ENCODE assay signal across 8 cellular contexts in the genomic region with DNA sequence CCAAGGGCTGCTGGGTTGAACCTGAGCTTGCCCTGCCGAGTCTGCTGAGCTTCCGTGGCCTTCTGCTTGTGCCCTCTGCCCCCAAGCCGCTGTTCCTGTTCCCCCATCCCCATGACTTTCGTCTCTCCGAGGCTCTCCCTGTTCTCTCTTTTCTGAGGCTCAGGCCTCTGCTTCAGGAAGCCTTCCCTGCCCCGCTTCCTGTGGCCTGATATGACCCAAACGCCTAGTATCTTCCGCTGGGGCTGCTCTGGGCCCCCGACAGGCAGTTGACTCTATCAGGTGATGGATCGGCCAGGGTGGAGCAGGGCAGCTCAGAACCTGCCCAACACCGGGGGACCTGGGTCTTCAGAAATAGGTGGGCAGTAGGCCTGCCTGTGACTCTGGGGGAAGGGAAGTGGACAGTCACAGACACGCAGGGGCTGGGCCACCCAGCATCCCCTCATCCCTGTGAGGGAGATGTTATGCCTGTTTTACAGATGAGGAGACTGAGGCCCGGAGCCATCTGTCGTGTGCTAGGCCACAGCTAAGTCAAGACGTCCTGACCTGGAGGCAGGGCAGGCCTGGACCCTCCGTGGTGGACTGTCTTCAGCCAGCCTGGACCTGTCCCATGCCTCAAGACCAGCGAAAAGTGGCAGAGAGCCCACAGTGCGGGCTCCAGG. TPM values are rescaled to one million over a fixed set of nuclear protein-coding genes. Genes with fewer than 3 reads are reported as not detected.
DNase-seq lines count a peak whose midpoint lies in the region; ATAC-seq, FAIRE-seq and TF ChIP-seq lines count a peak whose summit lies in the region.

No MANE protein-coding gene starts in this region.

- TF ChIP-seq EP300 in H1 (IDR thresholded peaks at IDR 0.05; ENCODE audit: borderline replicate concordance in 1 of 2, low read depth in 2 of 2, low read length in 2 of 2) (no peak), ovary (IDR thresholded peaks at IDR 0.05) (no peak)

- peaks cover 4% of the 10 kb centered on the region for H3K23me2 ChIP-seq in H1 (ENCODE audit: low read depth, low read length)

- peak overlapping the region; percentile 81; the same call in 1 of the 2 replicates for H2BK5ac ChIP-seq in H1 (ENCODE audit: low read depth, low read length)

- WGBS in H1 (ENCODE audit: extremely low coverage in 1 of 2, insufficient coverage in 1 of 2, insufficient read length in 1 of 2, insufficient replicate concordance in 2 of 2, low coverage in 1 of 2, low lambda C conversion rate in 2 of 2, missing lambda C conversion rate in 1 of 2), 2 experiments = 91% methylated on average over 18 of the region's 18 CpGs; no CpG with 5 or more reads in 1 of the 2 experiments
- WGBS in ovary, 3 donors = 21 to 35% (median 24%) methylated on average over 16 to 18 of the region's 18 CpGs

- H4K20me1 ChIP-seq in DND-41 (ENCODE audit: insufficient read depth, low read length) (no peaks in the 10 kb centered on the region), H1 (replicated peaks in 1 of 2; ENCODE audit: control insufficient read depth in 1 of 2, insufficient read depth in 2 of 2, low read length in 2 of 2) (peaks cover 4 to 6% of the 10 kb centered on the region in 2 experiments)

- no peak overlapping the region for H4K91ac ChIP-seq in H1 (replicated peaks; ENCODE audit: insufficient read length, low read length)

- H4K5ac ChIP-seq in H1 (ENCODE audit: insufficient read length, low read depth, low read length) = no peak overlapping the region

- H3K79me2 ChIP-seq in DND-41 (ENCODE audit: insufficient read depth, low read length) (peaks cover 26% of the 10 kb centered on the region), H1 (ENCODE audit: control insufficient read depth in 1 of 2, insufficient read depth in 2 of 2, low read length in 2 of 2) (0 out of 4 replicates have a peak, but pooled peaks cover 0 to 4% of the 10 kb centered on the region in 2 experiments)

- H3K4me1 ChIP-seq in DND-41 (ENCODE audit: insufficient read depth, low read length) = peaks cover 38% of the 10 kb centered on the region
- H3K4me1 ChIP-seq in RWPE2 (ENCODE audit: insufficient read depth, poor library complexity, severe bottlenecking) = peaks cover 21% of the 10 kb centered on the region
- peaks cover 0 to 11% (median 5%) of the 10 kb centered on the region in 4 experiments; a peak in 5 of 7 replicates for H3K4me1 ChIP-seq in H1 (replicated peaks in 1 of 4; ENCODE audit: control insufficient read depth in 3 of 4, insufficient read depth in 4 of 4, low read length in 3 of 4)
- H3K4me1 ChIP-seq in ovary (ENCODE audit: insufficient read depth) = peaks cover 9% of the 10 kb centered on the region

- H3K27me3 ChIP-seq in DND-41 (ENCODE audit: insufficient read depth, low read length, poor library complexity) = no peaks in the 10 kb centered on the region
- H3K27me3 ChIP-seq in RWPE2 (ENCODE audit: insufficient read depth, poor library complexity, severe bottlenecking) = no peaks in the 10 kb centered on the region
- H3K27me3 ChIP-seq in H1 (replicated peaks in 1 of 4; ENCODE audit: control insufficient read depth in 3 of 4, extremely low read depth in 1 of 4, insufficient read depth in 3 of 4, low read length in 3 of 4) = no peaks in the 10 kb centered on the region
- no peaks in the 10 kb centered on the region for H3K27me3 ChIP-seq in ovary

- no peak overlapping the region for H3K14ac ChIP-seq in H1 (ENCODE audit: insufficient read length)

- no peak overlapping the region for H2BK12ac ChIP-seq in H1 (ENCODE audit: low read depth, low read length)

- no peaks in the 10 kb centered on the region for H3K9me3 ChIP-seq in DND-41 (ENCODE audit: insufficient read depth, low read length, severe bottlenecking)
- H3K9me3 ChIP-seq in RWPE2 (ENCODE audit: severe bottlenecking) = no peaks in the 10 kb centered on the region
- no peaks in the 10 kb centered on the region for H3K9me3 ChIP-seq in H1 (ENCODE audit: insufficient read depth in 2 of 2, low read depth in 1 of 2, low read length in 1 of 2)
- H3K9me3 ChIP-seq in ovary = no peaks in the 10 kb centered on the region

- H2AK5ac ChIP-seq in H1 (ENCODE audit: low read depth, low read length) = no peak overlapping the region

- H3K36me3 ChIP-seq in DND-41 (ENCODE audit: insufficient read depth, low read length) (peaks cover 18% of the 10 kb centered on the region; the same call in 1 of the 2 replicates), RWPE2 (ENCODE audit: low read depth) (peaks cover 31% of the 10 kb centered on the region), H1 (ENCODE audit: control insufficient read depth in 2 of 4, insufficient read depth in 4 of 4, low read length in 3 of 4) (peaks cover 9 to 33% (median 15%) of the 10 kb centered on the region in 4 experiments), ovary (no peaks in the 10 kb centered on the region)

- FAIRE-seq in H1 (lab: Jason Lieb, UNC) = no peak

- no peak for ATAC-seq in DND-41 (ENCODE audit: insufficient read depth, low read depth)
- no peak for ATAC-seq in RWPE2 (ENCODE audit: low read depth)
- no peak for ATAC-seq in GM18873 (IDR thresholded peaks at IDR 0.05; ENCODE audit: low FRiP score, unreplicated experiment)

- no peak overlapping the region for H3K56ac ChIP-seq in H1 (replicated peaks; ENCODE audit: insufficient read length, low read depth, low read length)

- peak overlapping the region; percentile 99 for H3K4me2 ChIP-seq in DND-41 (ENCODE audit: insufficient read depth, low read length)
- H3K4me2 ChIP-seq in H1 (ENCODE audit: insufficient read depth in 1 of 2, low read depth in 2 of 2, low read length in 2 of 2) = peak overlapping the region; percentile 80 to 86

- H2BK15ac ChIP-seq in H1 (ENCODE audit: low read length) = no peak overlapping the region

- H3K79me1 ChIP-seq in H1 (ENCODE audit: low read depth, low read length) = no peaks in the 10 kb centered on the region; the same call in 1 of the 2 replicates

- no peak for TF ChIP-seq RAD21 in H1 (IDR thresholded peaks at IDR 0.05 in 1 of 2, conservative IDR thresholded peaks at IDR 0.05 in 1 of 2; ENCODE audit: low read depth in 2 of 2, low read length in 2 of 2)

- no peak; a peak in 2 of 3 replicates for TF ChIP-seq POLR2A in H1 (IDR thresholded peaks at IDR 0.05; ENCODE audit: control extremely low read depth in 1 of 2, low read depth in 2 of 2, low read length in 2 of 2)
- TF ChIP-seq POLR2A in ovary (IDR thresholded peaks at IDR 0.05) = no peak

- intact Hi-C loops in ovary (cut with DNase I) = loop anchor here in 2 of 4 donors (10.0 kb wide), 1 partner anchor 63 kb away; the partner anchor contains the start of gene FERMT3 (in 2 of the 2)

- no peak overlapping the region for H2BK120ac ChIP-seq in H1 (replicated peaks; ENCODE audit: low read depth, low read length)

- DNase-seq in DND-41 (no peak), RWPE2 (ENCODE audit: low spot score) (no peak), H1 (ENCODE audit: low read depth in 1 of 2, low spot score in 2 of 2) (no peak), ovary (no peak), DMS153 (lab: John Stamatoyannopoulos, UW) (no peak), NCI-H446 treated with DMSO at 0.1 percent for 48 hours (lab: John Stamatoyannopoulos, UW) (no peak), NCI-H187 treated with DMSO at 0.1 percent for 48 hours (lab: John Stamatoyannopoulos, UW) (no peak)

- H2AFZ ChIP-seq in DND-41 (ENCODE audit: low read depth, low read length) (no peak overlapping the region), H1 (ENCODE audit: low read length) (no peak overlapping the region)

- no peak overlapping the region for H3K18ac ChIP-seq in H1 (ENCODE audit: extremely low read depth, low read length)

- H3K23ac ChIP-seq in H1 (ENCODE audit: insufficient read length) = no peak overlapping the region

- H2BK20ac ChIP-seq in H1 (ENCODE audit: low read length) = no peak overlapping the region

- TF ChIP-seq CTCF in DND-41 (IDR thresholded peaks at IDR 0.05; ENCODE audit: borderline replicate concordance, extremely low read depth, low read length, poor library complexity, severe bottlenecking) (no peak), RWPE2 (IDR thresholded peaks at IDR 0.05; ENCODE audit: poor library complexity, severe bottlenecking) (no peak), H1 (IDR thresholded peaks at IDR 0.05; ENCODE audit: control extremely low read depth in 1 of 3, insufficient read depth in 1 of 3, low read depth in 1 of 3, low read length in 3 of 3) (no peak), ovary (IDR thresholded peaks at IDR 0.05) (no peak)

- POLR2A ChIA-PET in H1 (lab: Charles Lee; ENCODE audit: partially characterized antibody) = interaction anchor here (0.8 to 11.9 kb wide), 16 partner anchors 9 to 87 kb away, joined by 3 to 352 read pairs (median 8); partner anchors contain the start of genes BAD, ESRRA, FERMT3 and FKBP2

- H3K27ac ChIP-seq in DND-41 (ENCODE audit: low read length) (peak overlapping the region; percentile 90), RWPE2 (ENCODE audit: poor library complexity, severe bottlenecking) (peak overlapping the region; percentile 92), H1 (ENCODE audit: low read depth, low read length) (0 out of 2 replicates have a peak overlapping the region, but pooled peaks have one; percentile 13), ovary (peak overlapping the region; percentile 13 to 90)

- peak overlapping the region; percentile 60 for H3K4ac ChIP-seq in H1 (replicated peaks; ENCODE audit: insufficient read length, low read depth, low read length)

- CTCF ChIA-PET in H1 (lab: Charles Lee; ENCODE audit: partially characterized antibody) = interaction anchor here (0.5 to 13.7 kb wide), 14 partner anchors 12 to 1880 kb away, joined by 3 to 168 read pairs (median 4); partner anchors contain the start of genes BAD, CATSPERZ, ESRRA and NUDT22

- H3K9ac ChIP-seq in DND-41 (ENCODE audit: low read depth, low read length) = peak overlapping the region; percentile 95
- peak overlapping the region in 2 of 4 experiments; percentile 72 to 74; a peak in 1 of 7 replicates for H3K9ac ChIP-seq in H1 (replicated peaks in 1 of 4; ENCODE audit: extremely low read depth in 1 of 4, low read depth in 3 of 4, low read length in 3 of 4)

- H3K4me3 ChIP-seq in DND-41 (ENCODE audit: low read depth in 1 of 2, low read length in 2 of 2) (peak overlapping the region in 1 of 2 experiments; percentile 79; a peak in 3 of 4 replicates), RWPE2 (ENCODE audit: severe bottlenecking) (no peak overlapping the region), H1 (ENCODE audit: extremely low read depth in 1 of 4, insufficient read depth in 2 of 4, low read depth in 3 of 4, low read length in 4 of 4) (peak overlapping the region in 3 of 4 experiments; percentile 78 to 82 (median 81); a peak in 4 of 8 replicates), ovary (no peak overlapping the region)

- no peak overlapping the region for H4K8ac ChIP-seq in H1 (ENCODE audit: extremely low read depth, insufficient read depth, low read length)

RNA-seq across cellular contexts. Expression of gene BAD, which starts 16.3 kb away (rescaled TPM):
- total RNA-seq in H1 (2021; fragmentation: NEBNext Ultra II Directional; extraction: Animal tissue kit (Norgen Biotek cat#: 25700)) = 23.1 and 25.3 TPM in 2 replicates
- polyA plus RNA-seq in H1 (2011; rRNA removed) (33.7 and 38.4 TPM in 2 replicates), ovary (10 to 100 TPM in 1 of 2 donors, 1 to 10 TPM in 1; 3.4 to 81.9 TPM)
- 33.2 TPM for polyA plus RNA-seq in H1 (2011; cell fraction: cytosol; rRNA removed)
- polyA plus RNA-seq in H1 (2011; cell fraction: nucleus; rRNA removed) = 23.2 TPM
- polyA plus RNA-seq in H1 (2012, experiment 1 of 2) = 16.5 to 26.6 TPM (median 24.0 TPM) in 4 replicates
- 37.8 TPM for polyA plus RNA-seq in H1 (2012, experiment 2 of 2)
- 17.6 TPM for polyA plus RNA-seq in H1 (2013, experiment 1 of 2)
- polyA plus RNA-seq in H1 (2013, experiment 2 of 2) = 18.1 TPM
- 3.2 and 4.2 TPM in 2 replicates for polyA minus RNA-seq in H1 (2011; rRNA and poly(A)+ RNA removed)
- polyA minus RNA-seq in H1 (2011; cell fraction: cytosol; rRNA and poly(A)+ RNA removed) = 7.0 TPM
- 14.7 TPM for polyA minus RNA-seq in H1 (2011; cell fraction: nucleus; rRNA and poly(A)+ RNA removed)
- 100 to 1,000 TPM in 1 of 7 donors, 10 to 100 TPM in 6; 54.8 to 125 (median 63.6) TPM for total RNA-seq in ovary

RNA-seq across cellular contexts. Expression of gene PLCB3, which starts 16.8 kb away (rescaled TPM):
- total RNA-seq in H1 (2021; fragmentation: NEBNext Ultra II Directional; extraction: Animal tissue kit (Norgen Biotek cat#: 25700)) = 104 TPM in 2 replicates
- 47.2 and 70.6 TPM in 2 replicates for polyA plus RNA-seq in H1 (2011; rRNA removed)
- polyA plus RNA-seq in H1 (2011; cell fraction: cytosol; rRNA removed) = 48.7 TPM
- polyA plus RNA-seq in H1 (2011; cell fraction: nucleus; rRNA removed) = 134 TPM
- 50.8 to 85.0 TPM (median 76.3 TPM) in 4 replicates for polyA plus RNA-seq in H1 (2012, experiment 1 of 2)
- 54.3 TPM for polyA plus RNA-seq in H1 (2012, experiment 2 of 2)
- polyA plus RNA-seq in H1 (2013, experiment 1 of 2) = 54.2 TPM
- polyA plus RNA-seq in H1 (2013, experiment 2 of 2) = 53.1 TPM
- polyA minus RNA-seq in H1 (2011; rRNA and poly(A)+ RNA removed) = 51.4 and 51.5 TPM in 2 replicates
- polyA minus RNA-seq in H1 (2011; cell fraction: cytosol; rRNA and poly(A)+ RNA removed) = 50.2 TPM
- polyA minus RNA-seq in H1 (2011; cell fraction: nucleus; rRNA and poly(A)+ RNA removed) = 42.7 TPM
- 10 to 100 TPM; 13.5 to 44.8 (median 29.9) TPM for total RNA-seq in ovary
- polyA plus RNA-seq in ovary = 10 to 100 TPM in 1 of 2 donors, 1 to 10 TPM in 1; 5.3 to 16.9 TPM

RNA-seq across cellular contexts. Expression of gene GPR137, which starts 17.5 kb away (rescaled TPM):
- 36.8 and 37.8 TPM in 2 replicates for total RNA-seq in H1 (2021; fragmentation: NEBNext Ultra II Directional; extraction: Animal tissue kit (Norgen Biotek cat#: 25700))
- polyA plus RNA-seq in H1 (2011; rRNA removed) (36.2 and 55.5 TPM in 2 replicates), ovary (10 to 100 TPM in 1 of 2 donors, 1 to 10 TPM in 1; 3.1 to 23.2 TPM)
- polyA plus RNA-seq in H1 (2011; cell fraction: cytosol; rRNA removed) = 22.1 TPM
- polyA plus RNA-seq in H1 (2011; cell fraction: nucleus; rRNA removed) = 90.5 TPM
- 27.0 to 46.7 TPM (median 43.8 TPM) in 4 replicates for polyA plus RNA-seq in H1 (2012, experiment 1 of 2)
- polyA plus RNA-seq in H1 (2012, experiment 2 of 2) = 71.1 TPM
- 27.4 TPM for polyA plus RNA-seq in H1 (2013, experiment 1 of 2)
- 25.2 TPM for polyA plus RNA-seq in H1 (2013, experiment 2 of 2)
- 10.1 and 18.5 TPM in 2 replicates for polyA minus RNA-seq in H1 (2011; rRNA and poly(A)+ RNA removed)
- polyA minus RNA-seq in H1 (2011; cell fraction: cytosol; rRNA and poly(A)+ RNA removed) = 15.6 TPM
- 10.0 TPM for polyA minus RNA-seq in H1 (2011; cell fraction: nucleus; rRNA and poly(A)+ RNA removed)
- 10 to 100 TPM in 6 of 7 donors, 1 to 10 TPM in 1; 9.1 to 30.9 (median 23.8) TPM for total RNA-seq in ovary

RNA-seq across cellular contexts. Expression of gene PPP1R14B, which starts 21.4 kb away (rescaled TPM):
- total RNA-seq in H1 (2021; fragmentation: NEBNext Ultra II Directional; extraction: Animal tissue kit (Norgen Biotek cat#: 25700)) = 418 and 419 TPM in 2 replicates
- 265 and 351 TPM in 2 replicates for polyA plus RNA-seq in H1 (2011; rRNA removed)
- polyA plus RNA-seq in H1 (2011; cell fraction: cytosol; rRNA removed) = 355 TPM
- polyA plus RNA-seq in H1 (2011; cell fraction: nucleus; rRNA removed) = 372 TPM
- polyA plus RNA-seq in H1 (2012, experiment 1 of 2) = 364 to 529 TPM (median 400 TPM) in 4 replicates
- 509 TPM for polyA plus RNA-seq in H1 (2012, experiment 2 of 2)
- polyA plus RNA-seq in H1 (2013, experiment 1 of 2) = 524 TPM
- 516 TPM for polyA plus RNA-seq in H1 (2013, experiment 2 of 2)
- 47.0 and 71.7 TPM in 2 replicates for polyA minus RNA-seq in H1 (2011; rRNA and poly(A)+ RNA removed)
- polyA minus RNA-seq in H1 (2011; cell fraction: cytosol; rRNA and poly(A)+ RNA removed) = 102 TPM
- 71.7 TPM for polyA minus RNA-seq in H1 (2011; cell fraction: nucleus; rRNA and poly(A)+ RNA removed)
- total RNA-seq in ovary = 10 to 100 TPM; 27.8 to 71.3 (median 60.3) TPM
- 10 to 100 TPM; 15.1 to 36.0 TPM for polyA plus RNA-seq in ovary

RNA-seq across cellular contexts. Expression of gene KCNK4, which starts 22.9 kb away (rescaled TPM):
- total RNA-seq in H1 (2021; fragmentation: NEBNext Ultra II Directional; extraction: Animal tissue kit (Norgen Biotek cat#: 25700)) = 0.19 TPM in 1 of 2 replicates, not detected in the other
- polyA plus RNA-seq in H1 (2011; rRNA removed) (not detected in 2 replicates), ovary (not detected)
- polyA plus RNA-seq in H1 (2011; cell fraction: cytosol; rRNA removed) = not detected
- 0.33 TPM for polyA plus RNA-seq in H1 (2011; cell fraction: nucleus; rRNA removed)
- polyA plus RNA-seq in H1 (2012, experiment 1 of 2) = 0.12 to 0.18 TPM in 2 of 4 replicates, not detected in the others
- 0.12 TPM for polyA plus RNA-seq in H1 (2012, experiment 2 of 2)
- polyA plus RNA-seq in H1 (2013, experiment 1 of 2) = 0.16 TPM
- 0.11 TPM for polyA plus RNA-seq in H1 (2013, experiment 2 of 2)
- not detected in 2 replicates for polyA minus RNA-seq in H1 (2011; rRNA and poly(A)+ RNA removed)
- polyA minus RNA-seq in H1 (2011; cell fraction: cytosol; rRNA and poly(A)+ RNA removed) = not detected
- polyA minus RNA-seq in H1 (2011; cell fraction: nucleus; rRNA and poly(A)+ RNA removed) = not detected
- not detected for total RNA-seq in ovary

Comparison
In these comparisons a context has a peak if more than half of its experiments do, and no peak if none do; other contexts are left out.
1. H3K27ac ChIP-seq: peak in every context shown above with its lines; median percentile 92 in RWPE2; 90 in DND-41; 52 in ovary; 13 in H1.
2. H3K4me3 ChIP-seq: peak in H1 (3 of 4); none in RWPE2 (single experiment) and ovary (single experiment).